In genomic region chr1:83109692-83110091, GRCh38 we compare ENCODE assay signal across 28 cellular contexts.
"Had no signal": no experiment of that assay in that cellular context is flagged by ENCODE, and none has a peak within 500 bp of the region (broad histone marks: within the 10 kb centered on the region; RNA-seq: fewer than 3 reads in every experiment).

No MANE protein-coding gene starts in this region.

- H3K4me3 ChIP-seq: MG63 had no signal

- H3K27ac Mint-ChIP-seq: activated CD4-positive, alpha-beta T cell treated with anti-CD3 and anti-CD28 coated beads, Interleukin-2, amount 10 ng/mL, durations not matched to agents 24 days and 14 days; activated CD8-positive, alpha-beta T cell treated with anti-CD3 and anti-CD28 coated beads for 36 hours; activated naive CD4-positive, alpha-beta T cell treated with anti-CD3 and anti-CD28 coated beads, Interleukin-2, amount 10 ng/mL, durations not matched to agents 7 days and 5 days; activated naive CD8-positive, alpha-beta T cell; activated naive CD8-positive, alpha-beta T cell treated with anti-CD3 and anti-CD28 coated beads, Interleukin-2, amount 50 U/mL, for 24 hours; activated T-helper 1 cell treated with anti-CD3 and anti-CD28 coated beads, Interleukin-12 subunit alpha, Interleukin-12 subunit beta, Interleukin-2, Interleukin-4 antibody, amounts not matched to agents 30 ng/mL and 10 ng/mL and 1 ng/mL, durations not matched to agents 14 hours and 24 hours and 36 hours; brain had no signal

- H3K9me3 ChIP-seq: MG63 had no signal

- H3K4me1 Mint-ChIP-seq: activated naive CD8-positive, alpha-beta T cell treated with anti-CD3 and anti-CD28 coated beads, Interleukin-2, amount 50 U/mL, for 24 hours; brain had no signal

- H3K27me3 Mint-ChIP-seq: activated CD4-positive, alpha-beta T cell treated with anti-CD3 and anti-CD28 coated beads, Interleukin-2, amount 10 ng/mL, durations not matched to agents 24 days and 14 days; activated CD8-positive, alpha-beta T cell treated with anti-CD3 and anti-CD28 coated beads for 36 hours; activated naive CD4-positive, alpha-beta T cell treated with anti-CD3 and anti-CD28 coated beads, Interleukin-2, amount 10 ng/mL, durations not matched to agents 7 days and 5 days; activated naive CD8-positive, alpha-beta T cell; activated naive CD8-positive, alpha-beta T cell treated with anti-CD3 and anti-CD28 coated beads, Interleukin-2, amount 50 U/mL, for 24 hours had no signal

- H3K9me3 Mint-ChIP-seq: activated CD8-positive, alpha-beta T cell treated with anti-CD3 and anti-CD28 coated beads for 36 hours; activated naive CD4-positive, alpha-beta T cell treated with anti-CD3 and anti-CD28 coated beads, Interleukin-2, amount 10 ng/mL, durations not matched to agents 7 days and 5 days; activated T-helper 1 cell treated with anti-CD3 and anti-CD28 coated beads, Interleukin-12 subunit alpha, Interleukin-12 subunit beta, Interleukin-2, Interleukin-4 antibody, amounts not matched to agents 30 ng/mL and 10 ng/mL and 1 ng/mL, durations not matched to agents 14 hours and 24 hours and 36 hours had no signal

- DNase-seq: activated CD4-positive, alpha-beta T cell treated with anti-CD3 and anti-CD28 coated beads, Interleukin-2, amount 10 ng/mL, durations not matched to agents 24 days and 14 days; activated CD4-positive, alpha-beta T cell treated with anti-CD3 and anti-CD28 coated beads, Interleukin-2, amount 50 U/mL, for 4 hours; activated CD4-positive, CD25-positive, alpha-beta regulatory T cell; activated CD8-positive, alpha-beta T cell treated with anti-CD3 and anti-CD28 coated beads for 36 hours; activated effector memory CD4-positive, alpha-beta T cell treated with Interleukin-2 at 50 U/mL for 16 hours; activated naive CD4-positive, alpha-beta T cell treated with anti-CD3 and anti-CD28 coated beads, Interleukin-2, amount 10 ng/mL, durations not matched to agents 7 days and 5 days; activated naive CD8-positive, alpha-beta T cell treated with anti-CD3 and anti-CD28 coated beads, Interleukin-2, amount 50 U/mL, for 24 hours; activated T-cell treated with anti-CD3 and anti-CD28 coated beads, Interleukin-2, amount 50 U/mL, for 1 hour; anterior cingulate cortex; caudate nucleus; Kasumi-1; MG63; NCI-H1048; NCI-H1436 treated with DMSO at 0.1 percent for 48 hours; NCI-H1694 treated with DMSO at 0.1 percent for 48 hours; NCI-H2029; NCI-H345; NCI-H526; NCI-H748 treated with DMSO at 0.1 percent for 48 hours; OCI-M1; Right ventricle myocardium superior; SW 1271; T-helper 1 cell; T-helper 9 cell had no signal

- ATAC-seq: activated CD8-positive, alpha-beta T cell treated with anti-CD3 and anti-CD28 coated beads for 36 hours; activated naive CD8-positive, alpha-beta T cell treated with anti-CD3 and anti-CD28 coated beads, Interleukin-2, amount 50 U/mL, for 24 hours had no signal

- H3K36me3 Mint-ChIP-seq: activated naive CD4-positive, alpha-beta T cell treated with anti-CD3 and anti-CD28 coated beads, Interleukin-2, amount 10 ng/mL, durations not matched to agents 7 days and 5 days; activated naive CD8-positive, alpha-beta T cell; brain had no signal

- H3K27ac ChIP-seq: VCaP had no signal

- H3K36me3 ChIP-seq: MG63 had no signal

- H3K27me3 ChIP-seq: MG63 had no signal

- H3K4me3 Mint-ChIP-seq: activated CD4-positive, alpha-beta T cell treated with anti-CD3 and anti-CD28 coated beads, Interleukin-2, amount 10 ng/mL, durations not matched to agents 24 days and 14 days; activated CD8-positive, alpha-beta T cell treated with anti-CD3 and anti-CD28 coated beads for 36 hours; activated naive CD4-positive, alpha-beta T cell treated with anti-CD3 and anti-CD28 coated beads, Interleukin-2, amount 10 ng/mL, durations not matched to agents 7 days and 5 days; activated naive CD8-positive, alpha-beta T cell; activated naive CD8-positive, alpha-beta T cell treated with anti-CD3 and anti-CD28 coated beads, Interleukin-2, amount 50 U/mL, for 24 hours; activated T-helper 1 cell treated with anti-CD3 and anti-CD28 coated beads, Interleukin-12 subunit alpha, Interleukin-12 subunit beta, Interleukin-2, Interleukin-4 antibody, amounts not matched to agents 30 ng/mL and 10 ng/mL and 1 ng/mL, durations not matched to agents 14 hours and 24 hours and 36 hours; brain had no signal
